In genomic region chr13:30845297-30846214, GRCh38 we compare ENCODE assay signal across 1 cellular context.
TF ChIP-seq lines count a peak whose summit lies in the region.

No MANE protein-coding gene starts in this region.

TF ChIP-seq in HepG2, 621 proteins besides CTCF, POLR2A, EP300 and RAD21 (continued from another document and continues in another):
- TF ChIP-seq, protein P1, sequence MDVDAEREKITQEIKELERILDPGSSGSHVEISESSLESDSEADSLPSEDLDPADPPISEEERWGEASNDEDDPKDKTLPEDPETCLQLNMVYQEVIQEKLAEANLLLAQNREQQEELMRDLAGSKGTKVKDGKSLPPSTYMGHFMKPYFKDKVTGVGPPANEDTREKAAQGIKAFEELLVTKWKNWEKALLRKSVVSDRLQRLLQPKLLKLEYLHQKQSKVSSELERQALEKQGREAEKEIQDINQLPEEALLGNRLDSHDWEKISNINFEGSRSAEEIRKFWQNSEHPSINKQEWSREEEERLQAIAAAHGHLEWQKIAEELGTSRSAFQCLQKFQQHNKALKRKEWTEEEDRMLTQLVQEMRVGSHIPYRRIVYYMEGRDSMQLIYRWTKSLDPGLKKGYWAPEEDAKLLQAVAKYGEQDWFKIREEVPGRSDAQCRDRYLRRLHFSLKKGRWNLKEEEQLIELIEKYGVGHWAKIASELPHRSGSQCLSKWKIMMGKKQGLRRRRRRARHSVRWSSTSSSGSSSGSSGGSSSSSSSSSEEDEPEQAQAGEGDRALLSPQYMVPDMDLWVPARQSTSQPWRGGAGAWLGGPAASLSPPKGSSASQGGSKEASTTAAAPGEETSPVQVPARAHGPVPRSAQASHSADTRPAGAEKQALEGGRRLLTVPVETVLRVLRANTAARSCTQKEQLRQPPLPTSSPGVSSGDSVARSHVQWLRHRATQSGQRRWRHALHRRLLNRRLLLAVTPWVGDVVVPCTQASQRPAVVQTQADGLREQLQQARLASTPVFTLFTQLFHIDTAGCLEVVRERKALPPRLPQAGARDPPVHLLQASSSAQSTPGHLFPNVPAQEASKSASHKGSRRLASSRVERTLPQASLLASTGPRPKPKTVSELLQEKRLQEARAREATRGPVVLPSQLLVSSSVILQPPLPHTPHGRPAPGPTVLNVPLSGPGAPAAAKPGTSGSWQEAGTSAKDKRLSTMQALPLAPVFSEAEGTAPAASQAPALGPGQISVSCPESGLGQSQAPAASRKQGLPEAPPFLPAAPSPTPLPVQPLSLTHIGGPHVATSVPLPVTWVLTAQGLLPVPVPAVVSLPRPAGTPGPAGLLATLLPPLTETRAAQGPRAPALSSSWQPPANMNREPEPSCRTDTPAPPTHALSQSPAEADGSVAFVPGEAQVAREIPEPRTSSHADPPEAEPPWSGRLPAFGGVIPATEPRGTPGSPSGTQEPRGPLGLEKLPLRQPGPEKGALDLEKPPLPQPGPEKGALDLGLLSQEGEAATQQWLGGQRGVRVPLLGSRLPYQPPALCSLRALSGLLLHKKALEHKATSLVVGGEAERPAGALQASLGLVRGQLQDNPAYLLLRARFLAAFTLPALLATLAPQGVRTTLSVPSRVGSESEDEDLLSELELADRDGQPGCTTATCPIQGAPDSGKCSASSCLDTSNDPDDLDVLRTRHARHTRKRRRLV (CRISPR knock-in tag; IDR thresholded peaks at IDR 0.05), result no peak
- TF ChIP-seq MZF1 (CRISPR knock-in tag; IDR thresholded peaks at IDR 0.05; ENCODE audit: borderline replicate concordance) (no peak), HNRNPLL (IDR thresholded peaks at IDR 0.05; ENCODE audit: low read depth, low read length, poor library complexity, severe bottlenecking) (no peak), PHF21A (CRISPR knock-in tag; IDR thresholded peaks at IDR 0.05) (peak; percentile 84), MED8 (CRISPR knock-in tag; IDR thresholded peaks at IDR 0.05; ENCODE audit: insufficient replicate concordance) (no peak), SIN3A (IDR thresholded peaks at IDR 0.05; ENCODE audit: borderline replicate concordance, low read depth, low read length) (no peak), JDP2 (CRISPR knock-in tag; IDR thresholded peaks at IDR 0.05; ENCODE audit: borderline replicate concordance) (no peak), NR0B2 (CRISPR knock-in tag; IDR thresholded peaks at IDR 0.05) (no peak), FOSL1 (CRISPR knock-in tag; IDR thresholded peaks at IDR 0.05; ENCODE audit: borderline replicate concordance) (no peak), CBFB (CRISPR knock-in tag; IDR thresholded peaks at IDR 0.05) (no peak), MXD4 (CRISPR knock-in tag; IDR thresholded peaks at IDR 0.05) (no peak), ZNF34 (CRISPR knock-in tag; IDR thresholded peaks at IDR 0.05; ENCODE audit: borderline replicate concordance) (no peak), SRSF9 (IDR thresholded peaks at IDR 0.05; ENCODE audit: borderline replicate concordance, insufficient read depth, low read depth, low read length, poor library complexity, severe bottlenecking) (no peak), ZBTB43 (CRISPR knock-in tag; conservative IDR thresholded peaks at IDR 0.05) (peak; percentile 47; the same call in 1 of the 2 replicates), ZNF12 (CRISPR knock-in tag; IDR thresholded peaks at IDR 0.05) (no peak), USF2 (IDR thresholded peaks at IDR 0.05; ENCODE audit: low read depth, low read length) (no peak), USF2 (CRISPR knock-in tag; IDR thresholded peaks at IDR 0.05; ENCODE audit: borderline replicate concordance) (peak; percentile 35; the same call in 1 of the 2 replicates), ATF3 (CRISPR knock-in tag; IDR thresholded peaks at IDR 0.05) (no peak), NR2F6 (IDR thresholded peaks at IDR 0.05) (peak; percentile 93), NR2F6 (CRISPR knock-in tag; IDR thresholded peaks at IDR 0.05) (peak; percentile 92), GTF3A (CRISPR knock-in tag; conservative IDR thresholded peaks at IDR 0.05) (no peak), ZBTB2 (CRISPR knock-in tag; IDR thresholded peaks at IDR 0.05; ENCODE audit: low read depth) (no peak), MIER3 (CRISPR knock-in tag; IDR thresholded peaks at IDR 0.05; ENCODE audit: borderline replicate concordance) (no peak), ZNF335 (CRISPR knock-in tag; IDR thresholded peaks at IDR 0.05) (no peak), GTF2F1 (IDR thresholded peaks at IDR 0.05; ENCODE audit: low read length) (no peak), HDAC6 (IDR thresholded peaks at IDR 0.05; ENCODE audit: low read depth, low read length) (no peak), CENPBD1 (CRISPR knock-in tag; IDR thresholded peaks at IDR 0.05; ENCODE audit: borderline replicate concordance, low read depth) (no peak), POLR2AphosphoS5 (IDR thresholded peaks at IDR 0.05; ENCODE audit: low read depth, low read length) (no peak), TAF15 (IDR thresholded peaks at IDR 0.05; ENCODE audit: low read depth, low read length, poor library complexity, severe bottlenecking) (no peak)
- TF ChIP-seq, protein P2, sequence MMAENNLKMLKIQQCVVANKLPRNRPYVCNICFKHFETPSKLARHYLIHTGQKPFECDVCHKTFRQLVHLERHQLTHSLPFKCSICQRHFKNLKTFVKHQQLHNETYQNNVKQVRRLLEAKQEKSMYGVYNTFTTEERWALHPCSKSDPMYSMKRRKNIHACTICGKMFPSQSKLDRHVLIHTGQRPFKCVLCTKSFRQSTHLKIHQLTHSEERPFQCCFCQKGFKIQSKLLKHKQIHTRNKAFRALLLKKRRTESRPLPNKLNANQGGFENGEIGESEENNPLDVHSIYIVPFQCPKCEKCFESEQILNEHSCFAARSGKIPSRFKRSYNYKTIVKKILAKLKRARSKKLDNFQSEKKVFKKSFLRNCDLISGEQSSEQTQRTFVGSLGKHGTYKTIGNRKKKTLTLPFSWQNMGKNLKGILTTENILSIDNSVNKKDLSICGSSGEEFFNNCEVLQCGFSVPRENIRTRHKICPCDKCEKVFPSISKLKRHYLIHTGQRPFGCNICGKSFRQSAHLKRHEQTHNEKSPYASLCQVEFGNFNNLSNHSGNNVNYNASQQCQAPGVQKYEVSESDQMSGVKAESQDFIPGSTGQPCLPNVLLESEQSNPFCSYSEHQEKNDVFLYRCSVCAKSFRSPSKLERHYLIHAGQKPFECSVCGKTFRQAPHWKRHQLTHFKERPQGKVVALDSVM (CRISPR knock-in tag; IDR thresholded peaks at IDR 0.05), result peak; percentile 96
- TF ChIP-seq, protein P3, sequence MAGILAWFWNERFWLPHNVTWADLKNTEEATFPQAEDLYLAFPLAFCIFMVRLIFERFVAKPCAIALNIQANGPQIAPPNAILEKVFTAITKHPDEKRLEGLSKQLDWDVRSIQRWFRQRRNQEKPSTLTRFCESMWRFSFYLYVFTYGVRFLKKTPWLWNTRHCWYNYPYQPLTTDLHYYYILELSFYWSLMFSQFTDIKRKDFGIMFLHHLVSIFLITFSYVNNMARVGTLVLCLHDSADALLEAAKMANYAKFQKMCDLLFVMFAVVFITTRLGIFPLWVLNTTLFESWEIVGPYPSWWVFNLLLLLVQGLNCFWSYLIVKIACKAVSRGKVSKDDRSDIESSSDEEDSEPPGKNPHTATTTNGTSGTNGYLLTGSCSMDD (CRISPR knock-in tag; IDR thresholded peaks at IDR 0.05), result no peak
- TF ChIP-seq, protein P4, sequence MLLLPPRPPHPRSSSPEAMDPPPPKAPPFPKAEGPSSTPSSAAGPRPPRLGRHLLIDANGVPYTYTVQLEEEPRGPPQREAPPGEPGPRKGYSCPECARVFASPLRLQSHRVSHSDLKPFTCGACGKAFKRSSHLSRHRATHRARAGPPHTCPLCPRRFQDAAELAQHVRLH (CRISPR knock-in tag; IDR thresholded peaks at IDR 0.05; ENCODE audit: borderline replicate concordance, low read depth), result no peak
- TF ChIP-seq, protein P5, sequence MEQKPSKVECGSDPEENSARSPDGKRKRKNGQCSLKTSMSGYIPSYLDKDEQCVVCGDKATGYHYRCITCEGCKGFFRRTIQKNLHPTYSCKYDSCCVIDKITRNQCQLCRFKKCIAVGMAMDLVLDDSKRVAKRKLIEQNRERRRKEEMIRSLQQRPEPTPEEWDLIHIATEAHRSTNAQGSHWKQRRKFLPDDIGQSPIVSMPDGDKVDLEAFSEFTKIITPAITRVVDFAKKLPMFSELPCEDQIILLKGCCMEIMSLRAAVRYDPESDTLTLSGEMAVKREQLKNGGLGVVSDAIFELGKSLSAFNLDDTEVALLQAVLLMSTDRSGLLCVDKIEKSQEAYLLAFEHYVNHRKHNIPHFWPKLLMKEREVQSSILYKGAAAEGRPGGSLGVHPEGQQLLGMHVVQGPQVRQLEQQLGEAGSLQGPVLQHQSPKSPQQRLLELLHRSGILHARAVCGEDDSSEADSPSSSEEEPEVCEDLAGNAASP (CRISPR knock-in tag; IDR thresholded peaks at IDR 0.05; ENCODE audit: borderline replicate concordance), result no peak
